Comparison of ENCODE assay signal across 16 cellular contexts in the genomic region with DNA sequence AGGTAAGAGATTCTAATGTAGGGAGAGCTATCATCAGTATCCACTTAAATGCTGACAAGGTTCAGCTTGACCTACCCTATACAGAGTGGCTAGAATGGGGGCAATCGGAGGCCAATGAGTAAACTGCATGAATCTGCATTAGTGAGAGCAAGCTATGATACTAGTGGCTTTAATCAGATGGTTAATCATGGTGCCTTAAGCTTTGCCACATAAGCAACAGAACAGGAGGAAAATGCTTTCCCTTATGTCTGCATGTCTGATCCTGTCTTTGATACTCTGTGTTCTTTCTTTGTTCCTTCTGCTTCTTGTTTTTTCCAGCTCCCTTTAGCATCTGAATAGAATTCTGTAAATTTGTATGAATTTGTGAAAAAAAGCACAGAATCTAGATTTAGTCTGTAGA.
"Had no signal": no experiment of that assay in that cellular context is flagged by ENCODE, and none has a peak within 500 bp of the region (broad histone marks: within the 10 kb centered on the region; RNA-seq: fewer than 3 reads in every experiment).

No MANE protein-coding gene starts in this region.

- H3K4me3 ChIP-seq: mucosa of descending colon, ovary, sigmoid colon had no signal

- H3K27me3 ChIP-seq: ovary, sigmoid colon had no signal

- DNase-seq: activated CD4-positive, alpha-beta T cell treated with anti-CD3 and anti-CD28 coated beads for 1 hour; activated CD4-positive, alpha-beta T cell treated with anti-CD3 and anti-CD28 coated beads, Interleukin-2, amount 50 U/mL, for 4 hours; activated naive CD4-positive, alpha-beta T cell; activated T-cell treated with anti-CD3 and anti-CD28 coated beads for 4 hours; anterior cingulate cortex; dermis blood vessel endothelial cell; endodermal cell; foreskin melanocyte; left cardiac atrium; mucosa of descending colon; naive thymus-derived CD4-positive, alpha-beta T cell; ovary; sigmoid colon; stimulated activated CD4-positive, alpha-beta T cell treated with anti-CD3 and anti-CD28 coated beads, Interleukin-12 subunit alpha, Interleukin-12 subunit beta, amount 100 ng/mL, for 4 hours; T-helper 9 cell had no signal

- H3K36me3 ChIP-seq: ovary, sigmoid colon had no signal

- H3K4me1 ChIP-seq: sigmoid colon had no signal

- H3K9me3 ChIP-seq: mucosa of descending colon, ovary, sigmoid colon had no signal

- ATAC-seq: left cardiac atrium; mucosa of descending colon; naive thymus-derived CD4-positive, alpha-beta T cell; stimulated activated effector memory CD8-positive, alpha-beta T cell treated with anti-CD3 and anti-CD28 coated beads, Interleukin-12 subunit alpha, Interleukin-12 subunit beta, amount 100 ng/mL, for 72 hours had no signal

- H3K27ac ChIP-seq: ovary, sigmoid colon had no signal
